1 cellular context compared by ENCODE assay signal in genomic region chr14:56137842-56138241, GRCh38.
TF ChIP-seq lines count a peak whose summit lies in the region.

No MANE protein-coding gene starts in this region.

TF ChIP-seq in SK-N-SH treated with all-trans-retinoic acid at 6 μM for 48 hours, 23 proteins besides CTCF, POLR2A, EP300 and RAD21 (continued from another document):
- TF ChIP-seq, protein P1, sequence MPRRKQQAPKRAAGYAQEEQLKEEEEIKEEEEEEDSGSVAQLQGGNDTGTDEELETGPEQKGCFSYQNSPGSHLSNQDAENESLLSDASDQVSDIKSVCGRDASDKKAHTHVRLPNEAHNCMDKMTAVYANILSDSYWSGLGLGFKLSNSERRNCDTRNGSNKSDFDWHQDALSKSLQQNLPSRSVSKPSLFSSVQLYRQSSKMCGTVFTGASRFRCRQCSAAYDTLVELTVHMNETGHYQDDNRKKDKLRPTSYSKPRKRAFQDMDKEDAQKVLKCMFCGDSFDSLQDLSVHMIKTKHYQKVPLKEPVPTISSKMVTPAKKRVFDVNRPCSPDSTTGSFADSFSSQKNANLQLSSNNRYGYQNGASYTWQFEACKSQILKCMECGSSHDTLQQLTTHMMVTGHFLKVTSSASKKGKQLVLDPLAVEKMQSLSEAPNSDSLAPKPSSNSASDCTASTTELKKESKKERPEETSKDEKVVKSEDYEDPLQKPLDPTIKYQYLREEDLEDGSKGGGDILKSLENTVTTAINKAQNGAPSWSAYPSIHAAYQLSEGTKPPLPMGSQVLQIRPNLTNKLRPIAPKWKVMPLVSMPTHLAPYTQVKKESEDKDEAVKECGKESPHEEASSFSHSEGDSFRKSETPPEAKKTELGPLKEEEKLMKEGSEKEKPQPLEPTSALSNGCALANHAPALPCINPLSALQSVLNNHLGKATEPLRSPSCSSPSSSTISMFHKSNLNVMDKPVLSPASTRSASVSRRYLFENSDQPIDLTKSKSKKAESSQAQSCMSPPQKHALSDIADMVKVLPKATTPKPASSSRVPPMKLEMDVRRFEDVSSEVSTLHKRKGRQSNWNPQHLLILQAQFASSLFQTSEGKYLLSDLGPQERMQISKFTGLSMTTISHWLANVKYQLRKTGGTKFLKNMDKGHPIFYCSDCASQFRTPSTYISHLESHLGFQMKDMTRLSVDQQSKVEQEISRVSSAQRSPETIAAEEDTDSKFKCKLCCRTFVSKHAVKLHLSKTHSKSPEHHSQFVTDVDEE (CRISPR knock-in tag; IDR thresholded peaks at IDR 0.05) = no peak
- TF ChIP-seq OSR1 (CRISPR knock-in tag; IDR thresholded peaks at IDR 0.05) (no peak), ZNF8 (CRISPR knock-in tag; IDR thresholded peaks at IDR 0.05) (no peak), ARNTL (CRISPR knock-in tag; IDR thresholded peaks at IDR 0.05; ENCODE audit: borderline replicate concordance, low read depth) (no peak)
TF ChIP-seq in SK-N-SH treated with all-trans-retinoic acid at 6 μM for 48 hours: peak in this region for 0.
